ENCODE assay signal across 15 cellular contexts in the genomic region with DNA sequence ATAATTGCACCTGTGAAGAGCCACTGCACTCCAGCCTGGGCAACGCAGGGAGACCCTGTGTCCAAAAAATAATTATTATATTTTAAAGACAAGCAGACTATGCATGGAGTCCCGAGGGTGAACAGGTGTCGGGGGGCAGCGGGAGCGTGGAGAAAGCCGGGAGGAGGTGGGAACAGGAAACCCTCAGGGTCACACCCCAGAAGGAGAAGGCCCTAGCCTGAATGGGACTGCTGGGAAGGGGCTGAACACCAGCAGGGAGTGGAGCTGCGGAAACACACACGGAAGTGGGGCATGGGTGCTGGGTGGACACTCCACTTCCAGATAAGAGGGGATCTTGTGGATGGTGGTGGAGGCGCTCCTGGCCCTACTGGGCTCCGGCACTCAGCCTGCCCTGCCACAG.
"Had no signal": no experiment of that assay in that cellular context is flagged by ENCODE, and none has a peak within 500 bp of the region (broad histone marks: within the 10 kb centered on the region; RNA-seq: fewer than 3 reads in every experiment).

No MANE protein-coding gene starts in this region.

- H3K4me3 ChIP-seq: left ventricle myocardium inferior, mucosa of descending colon, ovary, right atrium auricular region, right lobe of liver, skin epidermis, tibial nerve had no signal

- H3K4me1 ChIP-seq: left ventricle myocardium inferior, right atrium auricular region, right lobe of liver, tibial nerve had no signal

- H3K27me3 ChIP-seq: ovary, right atrium auricular region, right lobe of liver, tibial nerve had no signal

- H3K9me3 ChIP-seq: left ventricle myocardium inferior, mucosa of descending colon, ovary, right atrium auricular region, right lobe of liver, tibial nerve had no signal

- FAIRE-seq: islet of Langerhans, urothelium cell line had no signal

- H3K36me3 ChIP-seq: left ventricle myocardium inferior, ovary, right atrium auricular region, right lobe of liver had no signal

- H3K27ac ChIP-seq: left ventricle myocardium inferior, ovary, right atrium auricular region, right lobe of liver, skin epidermis, tibial nerve had no signal

- DNase-seq: hypothalamus; immature natural killer cell; left ventricle myocardium inferior; midbrain; mucosa of descending colon; naive thymus-derived CD4-positive, alpha-beta T cell; ovary; stimulated activated CD4-positive, alpha-beta T cell treated with anti-CD3 and anti-CD28 coated beads, Interleukin-4, amount 100 ng/mL, for 24 hours; stimulated activated naive CD4-positive, alpha-beta T cell had no signal
